23 cellular contexts compared by ENCODE assay signal in the genomic region with DNA sequence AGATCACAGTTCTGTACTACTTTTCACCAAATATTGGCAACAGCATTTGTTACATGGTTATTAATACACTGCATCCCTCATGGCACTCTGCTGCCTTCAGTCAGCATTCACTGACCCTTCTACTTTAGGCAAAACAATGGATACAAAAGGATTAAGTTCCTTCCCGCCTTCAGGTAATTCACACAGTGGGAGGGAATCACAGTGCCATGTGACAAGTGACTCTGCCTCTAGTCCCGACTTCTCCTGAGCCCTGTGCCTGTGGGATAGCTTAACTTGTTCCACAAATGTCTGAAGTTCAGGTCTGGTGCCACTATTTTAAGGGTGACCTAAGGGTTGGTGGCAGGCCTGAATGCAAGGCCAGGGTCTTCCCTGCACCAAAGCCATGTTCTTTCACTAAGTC.
DNase-seq lines count a peak whose midpoint lies in the region; ATAC-seq and TF ChIP-seq lines count a peak whose summit lies in the region.
"Had no signal": no experiment of that assay in that cellular context is flagged by ENCODE, and none has a peak within 500 bp of the region (broad histone marks: within the 10 kb centered on the region; RNA-seq: fewer than 3 reads in every experiment).

No MANE protein-coding gene starts in this region.

- no peaks in the 10 kb centered on the region for H3K27me3 Mint-ChIP-seq in endodermal cell (ENCODE audit: insufficient read depth)
- peaks cover 0 to 3% of the 10 kb centered on the region in 2 donors for H3K27me3 Mint-ChIP-seq in natural killer cell treated with Interleukin-12 subunit alpha and Interleukin-12 subunit beta and Interleukin-15 and Interleukin-18, amount 100 ng/mL, for 72 hours
- H3K27me3 Mint-ChIP-seq: activated naive CD8-positive, alpha-beta T cell treated with anti-CD3 and anti-CD28 coated beads for 36 hours had no signal

- H3K27me3 ChIP-seq in endodermal cell (ENCODE audit: control insufficient read depth, insufficient read depth, low read length, poor library complexity, severe bottlenecking) (no peaks in the 10 kb centered on the region), iPS-20b (ENCODE audit: insufficient read depth, low read length) (no peaks in the 10 kb centered on the region)
- H3K27me3 ChIP-seq: BLaER1 treated with 17β-estradiol and CSF1 and Interleukin-3, amounts not matched to agents 10 nM and 100 nM; esophagus muscularis mucosa had no signal

- CTCF ChIA-PET in GM10248 (lab: Yijun Ruan, JAX) = interaction anchor here (1.2 to 1.5 kb wide), 2 partner anchors 15 to 34 kb away, joined by 3 read pairs; no protein-coding TSS in a partner anchor

- H3K36me3 ChIP-seq in endodermal cell (ENCODE audit: control insufficient read depth, insufficient read depth, low read length) (peaks cover 73% of the 10 kb centered on the region), iPS-20b (ENCODE audit: insufficient read depth, low read depth, low read length) (peaks cover 77% of the 10 kb centered on the region)

- no peak for TF ChIP-seq CTCF in endodermal cell (conservative IDR thresholded peaks at IDR 0.05)
- no peak for TF ChIP-seq CTCF in GM10248 (IDR thresholded peaks at IDR 0.05; ENCODE audit: control extremely low read depth, extremely low read depth, low read depth, missing control alignments)

- no peak overlapping the region for H3K4me3 Mint-ChIP-seq in endodermal cell
- H3K4me3 Mint-ChIP-seq in natural killer cell treated with Interleukin-12 subunit alpha and Interleukin-12 subunit beta and Interleukin-15 and Interleukin-18, amount 100 ng/mL, for 72 hours = no peak overlapping the region
- H3K4me3 Mint-ChIP-seq: activated naive CD8-positive, alpha-beta T cell treated with anti-CD3 and anti-CD28 coated beads for 36 hours had no signal

- peaks cover 6% of the 10 kb centered on the region for H3K4me1 Mint-ChIP-seq in endodermal cell
- H3K4me1 Mint-ChIP-seq in natural killer cell treated with Interleukin-12 subunit alpha and Interleukin-12 subunit beta and Interleukin-15 and Interleukin-18, amount 100 ng/mL, for 72 hours (ENCODE audit: low read depth in 2 of 2) = no peaks in the 10 kb centered on the region
- H3K4me1 Mint-ChIP-seq: activated naive CD8-positive, alpha-beta T cell treated with anti-CD3 and anti-CD28 coated beads for 36 hours had no signal

- H3K4me3 ChIP-seq in endodermal cell (ENCODE audit: low read length) (peak overlapping the region; percentile 42), iPS-20b (ENCODE audit: low read length) (0 out of 2 replicates have a peak overlapping the region, but pooled peaks have one; percentile 1)
- H3K4me3 ChIP-seq: BLaER1 treated with 17β-estradiol and CSF1 and Interleukin-3, amounts not matched to agents 10 nM and 100 nM; esophagus muscularis mucosa; lung had no signal

- 4 to 21% methylated on average over 2 of the region's 2 CpGs for WGBS in endodermal cell (ENCODE audit: insufficient coverage in 1 of 2, insufficient read length in 1 of 2), 2 experiments

- no peak overlapping the region for H3K27ac Mint-ChIP-seq in endodermal cell
- no peak overlapping the region for H3K27ac Mint-ChIP-seq in natural killer cell treated with Interleukin-12 subunit alpha and Interleukin-12 subunit beta and Interleukin-15 and Interleukin-18, amount 100 ng/mL, for 72 hours
- H3K27ac Mint-ChIP-seq: activated naive CD8-positive, alpha-beta T cell treated with anti-CD3 and anti-CD28 coated beads for 36 hours; activated T-helper 2 cell treated with anti-CD3 and anti-CD28 coated beads, Interferon-gamma antibody, Interleukin-2, Interleukin-4, amounts not matched to agents 10 μg/mL and 5 μg/mL and 100 μg/mL, durations not matched to agents 14 hours and 24 hours and 36 hours had no signal

- peak; percentile 86 for DNase-seq in endodermal cell
- no peak for DNase-seq in stimulated activated naive CD4-positive, alpha-beta T cell treated with Interleukin-2 at 50 U/mL for 16 hours (lab: John Stamatoyannopoulos, UW)
- DNase-seq in GM10248 (ENCODE audit: extremely low spot score) = no peak
- no peak for DNase-seq in hypothalamus (lab: John Stamatoyannopoulos, UW)
- DNase-seq in natural killer cell treated with Interleukin-12 subunit alpha and Interleukin-12 subunit beta and Interleukin-15 and Interleukin-18, amount 100 ng/mL, for 72 hours (ENCODE audit: low spot score) = no peak
- DNase-seq: activated CD4-positive, alpha-beta T cell treated with anti-CD3 and anti-CD28 coated beads, Interleukin-2, amount 50 U/mL, for 1 hour; activated CD8-positive, alpha-beta memory T cell treated with anti-CD3 and anti-CD28 coated beads, Interleukin-2, amount 50 U/mL, for 4 hours; activated naive CD8-positive, alpha-beta T cell treated with anti-CD3 and anti-CD28 coated beads for 36 hours; NCI-H1048; NCI-H446; nucleus accumbens; SK-N-SH; small intestine; stimulated activated CD4-positive, alpha-beta T cell treated with anti-CD3 and anti-CD28 coated beads, Interleukin-4, amount 100 ng/mL, for 1 hour; stimulated activated naive CD8-positive, alpha-beta T cell treated with anti-CD3 and anti-CD28 coated beads, Interleukin-15, Interleukin-2, amounts not matched to agents 100 U/mL and 50 U/mL, for 24 hours had no signal

- no peaks in the 10 kb centered on the region for H3K9me3 Mint-ChIP-seq in endodermal cell
- no peaks in the 10 kb centered on the region for H3K9me3 Mint-ChIP-seq in natural killer cell treated with Interleukin-12 subunit alpha and Interleukin-12 subunit beta and Interleukin-15 and Interleukin-18, amount 100 ng/mL, for 72 hours
- H3K9me3 Mint-ChIP-seq: activated naive CD8-positive, alpha-beta T cell treated with anti-CD3 and anti-CD28 coated beads for 36 hours; activated T-helper 2 cell treated with anti-CD3 and anti-CD28 coated beads, Interferon-gamma antibody, Interleukin-2, Interleukin-4, amounts not matched to agents 10 μg/mL and 5 μg/mL and 100 μg/mL, durations not matched to agents 14 hours and 24 hours and 36 hours had no signal

- H3K36me3 Mint-ChIP-seq in endodermal cell (ENCODE audit: low read depth) = peaks cover 36% of the 10 kb centered on the region
- H3K36me3 Mint-ChIP-seq in natural killer cell treated with Interleukin-12 subunit alpha and Interleukin-12 subunit beta and Interleukin-15 and Interleukin-18, amount 100 ng/mL, for 72 hours = no peaks in the 10 kb centered on the region
- H3K36me3 Mint-ChIP-seq: activated naive CD8-positive, alpha-beta T cell treated with anti-CD3 and anti-CD28 coated beads for 36 hours had no signal

- peak; percentile 14 for ATAC-seq in GM21723 (IDR thresholded peaks at IDR 0.05; ENCODE audit: unreplicated experiment)
- peak; percentile 11 for ATAC-seq in HG03354 (IDR thresholded peaks at IDR 0.05; ENCODE audit: poor library complexity, severe bottlenecking, unreplicated experiment)
- ATAC-seq in natural killer cell treated with Interleukin-12 subunit alpha and Interleukin-12 subunit beta and Interleukin-15 and Interleukin-18, amount 100 ng/mL, for 72 hours = no peak
- ATAC-seq: stimulated activated naive CD8-positive, alpha-beta T cell treated with anti-CD3 and anti-CD28 coated beads, Interleukin-15, Interleukin-2, amounts not matched to agents 100 U/mL and 50 U/mL, for 24 hours had no signal

- H3K27ac ChIP-seq in endodermal cell (ENCODE audit: low read depth, low read length) (no peak overlapping the region), iPS-20b (ENCODE audit: low read length) (peak overlapping the region; percentile 41)
- H3K27ac ChIP-seq: BLaER1 treated with 17β-estradiol and CSF1 and Interleukin-3, amounts not matched to agents 10 nM and 100 nM; esophagus muscularis mucosa; VCaP had no signal

- POLR2A ChIA-PET in GM10248 (lab: Yijun Ruan, JAX) = no interaction called here

- no peaks in the 10 kb centered on the region for H3K9me3 ChIP-seq in endodermal cell (ENCODE audit: control insufficient read depth, low read length)
- no peaks in the 10 kb centered on the region for H3K9me3 ChIP-seq in iPS-20b (ENCODE audit: insufficient read depth, low read depth, low read length)
- H3K9me3 ChIP-seq: BLaER1 treated with 17β-estradiol and CSF1 and Interleukin-3, amounts not matched to agents 10 nM and 100 nM; esophagus muscularis mucosa; SK-N-SH had no signal

- H3K9ac ChIP-seq in endodermal cell (ENCODE audit: extremely low read depth, low read length, poor library complexity, severe bottlenecking) (peak overlapping the region; percentile 40), iPS-20b (ENCODE audit: low read depth, low read length) (peak overlapping the region; percentile 74; the same call in 1 of the 2 replicates)
- H3K9ac ChIP-seq: BLaER1 treated with 17β-estradiol and CSF1 and Interleukin-3, amounts not matched to agents 10 nM and 100 nM; SK-N-SH had no signal

- H3K4me1 ChIP-seq in endodermal cell (ENCODE audit: control insufficient read depth, insufficient read depth, low read length) (peaks cover 11% of the 10 kb centered on the region), iPS-20b (ENCODE audit: insufficient read depth, low read length) (peaks cover 27% of the 10 kb centered on the region; the same call in 1 of the 2 replicates)
- H3K4me1 ChIP-seq: esophagus muscularis mucosa had no signal

Comparison
In these comparisons a context has a peak if more than half of its experiments do, and no peak if none do; other contexts are left out.
1. ATAC-seq: peak in GM21723 (single experiment) and HG03354 (single experiment); none in natural killer cell treated with Interleukin-12 subunit alpha and Interleukin-12 subunit beta and Interleukin-15 and Interleukin-18, amount 100 ng/mL, for 72 hours (0 of 2).